23 cellular contexts compared by ENCODE assay signal in the genomic region with DNA sequence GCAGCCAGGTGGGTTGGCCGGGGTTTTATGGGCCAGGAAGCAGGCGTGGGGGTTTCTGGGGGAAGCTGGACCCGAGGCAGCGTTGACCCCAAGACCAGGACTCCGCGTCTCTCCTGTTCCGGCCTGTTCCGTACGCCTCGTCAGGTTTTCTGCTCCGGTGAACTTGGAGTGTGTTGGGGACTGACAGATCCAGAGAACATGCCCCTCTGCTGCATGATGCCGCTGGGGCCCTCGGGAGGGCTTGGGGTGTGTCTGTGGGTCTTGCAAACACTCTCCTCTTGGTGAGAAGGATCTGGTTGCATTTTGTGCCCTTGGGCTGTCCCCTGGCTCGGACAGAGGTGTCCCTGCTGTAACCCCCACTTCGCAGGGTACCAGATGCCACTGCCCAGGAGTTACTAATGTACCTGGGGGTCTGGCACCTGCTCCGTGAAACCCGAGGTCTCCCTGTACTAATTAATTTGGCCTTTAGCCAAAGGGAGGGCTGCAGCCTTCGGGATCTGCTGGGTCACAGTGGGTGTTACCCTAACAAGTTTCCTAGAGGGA. TPM values are rescaled to one million over a fixed set of nuclear protein-coding genes. Genes with fewer than 3 reads are reported as not detected.
DNase-seq lines count a peak whose midpoint lies in the region; ATAC-seq, FAIRE-seq and TF ChIP-seq lines count a peak whose summit lies in the region.
"Had no signal": no experiment of that assay in that cellular context is flagged by ENCODE, and none has a peak within 500 bp of the region (broad histone marks: within the 10 kb centered on the region; RNA-seq: fewer than 3 reads in every experiment).

No MANE protein-coding gene starts in this region.

- H3K27me3 ChIP-seq in GM12878 (replicated peaks in 1 of 2; ENCODE audit: control insufficient read depth in 2 of 2, insufficient read depth in 2 of 2, low read length in 1 of 2), result no peaks in the 10 kb centered on the region
- H3K27me3 ChIP-seq: ascending aorta had no signal

- SMC1A ChIA-PET in GM12878 (lab: Charles Lee; ENCODE audit: uncharacterized antibody, unreplicated experiment), result no interaction called here

- intact Hi-C loops in GM12878 (cut with micrococcal nuclease; ENCODE audit: unreplicated experiment), result no loop called here
- intact Hi-C loops in activated T-helper 2 cell treated with anti-CD3 and anti-CD28 coated beads, Interferon-gamma antibody, Interleukin-2, Interleukin-4, amounts not matched to agents 10 μg/mL and 5 μg/mL and 100 μg/mL, durations not matched to agents 14 hours and 24 hours and 36 hours (cut with micrococcal nuclease), result no loop called here

- in situ Hi-C loops in GM12878 (cut with MboI), result no loop called here

- no peak overlapping the region for H3K27ac ChIP-seq in GM12878 (ENCODE audit: control insufficient read depth, insufficient read depth)
- H3K27ac ChIP-seq: ascending aorta had no signal

- ATAC-seq in GM12878 (no peak), HG03095 (IDR thresholded peaks at IDR 0.05; ENCODE audit: unreplicated experiment) (no peak)
- ATAC-seq: activated CD4-positive, alpha-beta T cell treated with anti-CD3 and anti-CD28 coated beads for 36 hours; activated T-cell treated with anti-CD3 and anti-CD28 coated beads, Interleukin-2, amount 50 U/mL, for 72 hours; left colon had no signal

- peaks cover 0 to 8% of the 10 kb centered on the region in 2 experiments; a peak in 1 of 4 replicates for H3K36me3 ChIP-seq in GM12878 (ENCODE audit: control insufficient read depth in 2 of 2, insufficient read depth in 2 of 2, low read length in 1 of 2)
- H3K36me3 ChIP-seq: ascending aorta had no signal

- TSS peak; percentile 29 for BruUV-seq in GM12878 (replicated peaks; lab: Mats Ljungman, UMichigan)

- H3K9me3 ChIP-seq in GM12878 (replicated peaks; ENCODE audit: control insufficient read depth, insufficient read depth, low read length), result no peaks in the 10 kb centered on the region
- H3K9me3 ChIP-seq: ascending aorta had no signal

- CTCF ChIA-PET in GM12878 (lab: Yijun Ruan, JAX), result no interaction called here

- FAIRE-seq in GM12878 (lab: Jason Lieb, UNC), result no peak

- 92% methylated on average over 18 of the region's 18 CpGs for WGBS in GM12878 (ENCODE audit: insufficient coverage, insufficient replicate concordance, low lambda C conversion rate, missing lambda C conversion rate)

- no peak overlapping the region for H3K27ac Mint-ChIP-seq in activated T-helper 2 cell treated with anti-CD3 and anti-CD28 coated beads, Interferon-gamma antibody, Interleukin-2, Interleukin-4, amounts not matched to agents 10 μg/mL and 5 μg/mL and 100 μg/mL, durations not matched to agents 14 hours and 24 hours and 36 hours
- H3K27ac Mint-ChIP-seq: activated CD4-positive, alpha-beta T cell treated with anti-CD3 and anti-CD28 coated beads for 36 hours; activated naive CD4-positive, alpha-beta T cell treated with anti-CD3 and anti-CD28 coated beads, Interleukin-2, amount 50 U/mL, for 24 hours; activated T-cell treated with anti-CD3 and anti-CD28 coated beads, Interleukin-2, amount 50 U/mL, for 72 hours; HFFc6 had no signal

- no peak for TF ChIP-seq EP300 in GM12878 (IDR thresholded peaks at IDR 0.05; ENCODE audit: borderline replicate concordance in 1 of 2, control insufficient read depth in 1 of 2, low read depth in 2 of 2, low read length in 2 of 2)

- H3K9ac ChIP-seq in GM12878 (ENCODE audit: control insufficient read depth, insufficient read depth, low read length), result no peak overlapping the region

- no peak for TF ChIP-seq CTCF in GM12878 (IDR thresholded peaks at IDR 0.05 in 2 of 3, conservative IDR thresholded peaks at IDR 0.05 in 1 of 3; ENCODE audit: control insufficient read depth in 2 of 3, extremely low read depth in 1 of 3, insufficient read depth in 1 of 3, low read depth in 3 of 3, low read length in 3 of 3)

- no peak overlapping the region for H3K4me3 Mint-ChIP-seq in activated T-helper 2 cell treated with anti-CD3 and anti-CD28 coated beads, Interferon-gamma antibody, Interleukin-2, Interleukin-4, amounts not matched to agents 10 μg/mL and 5 μg/mL and 100 μg/mL, durations not matched to agents 14 hours and 24 hours and 36 hours (ENCODE audit: low read depth)
- H3K4me3 Mint-ChIP-seq: activated CD4-positive, alpha-beta T cell treated with anti-CD3 and anti-CD28 coated beads for 36 hours; activated naive CD4-positive, alpha-beta T cell treated with anti-CD3 and anti-CD28 coated beads, Interleukin-2, amount 50 U/mL, for 24 hours; activated T-cell treated with anti-CD3 and anti-CD28 coated beads, Interleukin-2, amount 50 U/mL, for 72 hours; HFFc6; mesothelial cell of epicardium; neural crest cell had no signal

- DNase-seq in NCI-H2107 treated with DMSO at 0.1 percent for 48 hours (lab: John Stamatoyannopoulos, UW; ENCODE audit: unreplicated experiment) (peak; percentile 24), NCI-H2107 (lab: John Stamatoyannopoulos, UW) (no peak), NCI-H1105 treated with DMSO at 0.1 percent for 48 hours (lab: John Stamatoyannopoulos, UW) (peak; percentile 61), GM12878 (ENCODE audit: low read depth, low spot score) (no peak), retina (peak; percentile 89), iPS-NIHi7 (ENCODE audit: extremely low spot score) (no peak)
- no peak for DNase-seq in activated T-helper 2 cell treated with anti-CD3 and anti-CD28 coated beads, Interferon-gamma antibody, Interleukin-2, Interleukin-4, amounts not matched to agents 10 μg/mL and 5 μg/mL and 100 μg/mL, durations not matched to agents 14 hours and 24 hours and 36 hours (ENCODE audit: low spot score)
- DNase-seq: 8988T; activated CD4-positive, alpha-beta T cell treated with anti-CD3 and anti-CD28 coated beads for 36 hours; activated T-cell treated with anti-CD3 and anti-CD28 coated beads, Interleukin-2, amount 50 U/mL, for 72 hours; effector memory CD4-positive, alpha-beta T cell; HFFc6; left colon; MM.1S; NCI-H1930; NCI-H526 treated with DMSO at 0.1 percent for 48 hours; stimulated activated CD4-positive, alpha-beta T cell treated with anti-CD3 and anti-CD28 coated beads, Interleukin-4, amount 100 ng/mL, for 24 hours; SW 1271 had no signal

- no peak overlapping the region for H3K4me2 ChIP-seq in GM12878 (ENCODE audit: control insufficient read depth, insufficient read depth)

- peaks cover 3% of the 10 kb centered on the region; the same call in 1 of the 2 replicates for H3K4me1 ChIP-seq in GM12878 (ENCODE audit: control insufficient read depth, insufficient read depth, low read length)

- H3K9me3 Mint-ChIP-seq in activated T-helper 2 cell treated with anti-CD3 and anti-CD28 coated beads, Interferon-gamma antibody, Interleukin-2, Interleukin-4, amounts not matched to agents 10 μg/mL and 5 μg/mL and 100 μg/mL, durations not matched to agents 14 hours and 24 hours and 36 hours, result no peaks in the 10 kb centered on the region
- H3K9me3 Mint-ChIP-seq: activated naive CD4-positive, alpha-beta T cell treated with anti-CD3 and anti-CD28 coated beads, Interleukin-2, amount 50 U/mL, for 24 hours; activated T-cell treated with anti-CD3 and anti-CD28 coated beads, Interleukin-2, amount 50 U/mL, for 72 hours; HFFc6; mesothelial cell of epicardium; neural crest cell had no signal

- no peak for TF ChIP-seq RAD21 in GM12878 (IDR thresholded peaks at IDR 0.05; ENCODE audit: insufficient read depth, low read depth, low read length)

- peaks cover 29% of the 10 kb centered on the region for H3K79me2 ChIP-seq in GM12878 (ENCODE audit: control insufficient read depth, insufficient read depth, low read length)

- POLR2A ChIA-PET in GM12878 (lab: Charles Lee), result no interaction called here

- RAD21 ChIA-PET in GM12878 (lab: Charles Lee; ENCODE audit: unreplicated experiment), result no interaction called here

- peaks cover 3% of the 10 kb centered on the region for H3K36me3 Mint-ChIP-seq in activated T-helper 2 cell treated with anti-CD3 and anti-CD28 coated beads, Interferon-gamma antibody, Interleukin-2, Interleukin-4, amounts not matched to agents 10 μg/mL and 5 μg/mL and 100 μg/mL, durations not matched to agents 14 hours and 24 hours and 36 hours (ENCODE audit: low read depth)
- H3K36me3 Mint-ChIP-seq: activated naive CD4-positive, alpha-beta T cell treated with anti-CD3 and anti-CD28 coated beads, Interleukin-2, amount 50 U/mL, for 24 hours had no signal

- H3K4me1 Mint-ChIP-seq in activated T-helper 2 cell treated with anti-CD3 and anti-CD28 coated beads, Interferon-gamma antibody, Interleukin-2, Interleukin-4, amounts not matched to agents 10 μg/mL and 5 μg/mL and 100 μg/mL, durations not matched to agents 14 hours and 24 hours and 36 hours (ENCODE audit: low read depth), result peaks cover 3% of the 10 kb centered on the region

- H2AFZ ChIP-seq in GM12878 (ENCODE audit: control insufficient read depth, low read depth, low read length), result no peak overlapping the region

- no peak for TF ChIP-seq POLR2A in GM12878 (IDR thresholded peaks at IDR 0.05; ENCODE audit: low read depth, low read length)

- peaks cover 8% of the 10 kb centered on the region for H4K20me1 ChIP-seq in GM12878 (ENCODE audit: control insufficient read depth, insufficient read depth)

- no peaks in the 10 kb centered on the region for H3K27me3 Mint-ChIP-seq in activated T-helper 2 cell treated with anti-CD3 and anti-CD28 coated beads, Interferon-gamma antibody, Interleukin-2, Interleukin-4, amounts not matched to agents 10 μg/mL and 5 μg/mL and 100 μg/mL, durations not matched to agents 14 hours and 24 hours and 36 hours (ENCODE audit: low read depth)
- H3K27me3 Mint-ChIP-seq: activated CD4-positive, alpha-beta T cell treated with anti-CD3 and anti-CD28 coated beads for 36 hours; activated naive CD4-positive, alpha-beta T cell treated with anti-CD3 and anti-CD28 coated beads, Interleukin-2, amount 50 U/mL, for 24 hours had no signal

- H3K4me3 ChIP-seq in GM12878, result no peak overlapping the region
- H3K4me3 ChIP-seq: ascending aorta had no signal

RNA-seq across cellular contexts. Expression of gene KDM4B, which starts 15.6 kb away (rescaled TPM):
- 152 and 157 TPM in 2 replicates for total RNA-seq in GM12878 (2013; cell fraction: nucleolus; rRNA removed)
- total RNA-seq in GM12878 (2014; rRNA removed) (25.6 and 26.5 TPM in 2 replicates), GM12878 (2014; rRNA removed; fragmentation: Illumina TruSeq; extraction: Trizol) (11.3 and 12.3 TPM in 2 replicates), GM12878 (2021) (49.6 and 50.2 TPM in 2 replicates)
- 11.6 TPM for polyA plus RNA-seq in GM12878 (2011; ENCODE audit: low read depth)
- polyA plus RNA-seq in GM12878 (2011; rRNA removed) (8.0 and 16.0 TPM in 2 replicates), GM12878 (2014; fragmentation: Illumina TruSeq; extraction: Trizol) (3.1 and 7.6 TPM in 2 replicates), GM12878 (2014; fragmentation: Nextera tagmentation; extraction: Ambion mirVana) (1 to 10 TPM in 1 of 2 experiments, under 1 TPM in 1; 0.47 to 1.8 TPM), GM12878 (2014; rRNA removed) (32.2 and 33.7 TPM in 2 replicates), GM12878 (2016; fragmentation: Nextera tagmentation; extraction: Ambion mirVana) (10 to 100 TPM; 16.4 to 19.1 TPM)
- 17.7 and 21.6 TPM in 2 replicates for polyA plus RNA-seq in GM12878 (2011; cell fraction: cytosol; rRNA removed)
- 69.2 and 77.9 TPM in 2 replicates for polyA plus RNA-seq in GM12878 (2011; cell fraction: nucleus; rRNA removed)
- 41.0 and 42.8 TPM in 2 replicates for polyA plus RNA-seq in GM12878 (2012)
- 28.3 and 50.6 TPM in 2 replicates for polyA minus RNA-seq in GM12878 (2011; rRNA and poly(A)+ RNA removed)
- 23.2 and 24.5 TPM in 2 replicates for polyA minus RNA-seq in GM12878 (2011; cell fraction: cytosol; rRNA and poly(A)+ RNA removed)
- polyA minus RNA-seq in GM12878 (2011; cell fraction: nucleus; rRNA and poly(A)+ RNA removed), result 47.8 and 58.7 TPM in 2 replicates
- 51.7 and 54.3 TPM in 2 replicates for total RNA-seq in activated T-helper 2 cell treated with anti-CD3 and anti-CD28 coated beads, Interferon-gamma antibody, Interleukin-2, Interleukin-4, amounts not matched to agents 10 μg/mL and 5 μg/mL and 100 μg/mL, durations not matched to agents 14 hours and 24 hours and 36 hours

Comparison
In these comparisons a context has a peak if more than half of its experiments do, and no peak if none do; other contexts are left out.
1. DNase-seq: peak in NCI-H2107 treated with DMSO at 0.1 percent for 48 hours (single experiment), NCI-H1105 treated with DMSO at 0.1 percent for 48 hours (single experiment) and retina (single experiment); none in NCI-H2107 (single experiment), GM12878 (single experiment), iPS-NIHi7 (single experiment) and activated T-helper 2 cell treated with anti-CD3 and anti-CD28 coated beads, Interferon-gamma antibody, Interleukin-2, Interleukin-4, amounts not matched to agents 10 μg/mL and 5 μg/mL and 100 μg/mL, durations not matched to agents 14 hours and 24 hours and 36 hours (single experiment).